11 cellular contexts compared by ENCODE assay signal in the genomic region with DNA sequence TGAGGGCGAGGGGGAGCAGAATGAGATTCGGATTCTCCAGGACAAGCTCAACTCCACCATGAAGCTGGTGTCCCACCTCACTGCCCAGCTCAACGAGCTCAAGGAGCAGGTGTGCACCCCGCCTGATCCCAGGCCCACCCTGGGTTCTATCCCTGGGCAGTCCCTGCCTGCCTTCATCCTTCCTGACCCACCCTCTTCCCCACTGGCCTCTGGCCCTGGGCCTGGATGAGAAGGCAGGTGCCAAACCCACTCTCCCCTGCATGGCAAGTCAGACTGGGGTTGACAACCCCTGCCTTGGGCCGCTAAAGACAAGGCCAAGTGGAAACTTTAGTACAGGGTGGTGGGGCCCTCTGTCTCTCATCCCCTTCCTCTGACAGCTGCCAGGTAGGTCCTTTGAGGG. TPM values are rescaled to one million over a fixed set of nuclear protein-coding genes. Genes with fewer than 3 reads are reported as not detected.
DNase-seq lines count a peak whose midpoint lies in the region; ATAC-seq, FAIRE-seq and TF ChIP-seq lines count a peak whose summit lies in the region.
"Had no signal": no experiment of that assay in that cellular context is flagged by ENCODE, and none has a peak within 500 bp of the region (broad histone marks: within the 10 kb centered on the region; RNA-seq: fewer than 3 reads in every experiment).

No MANE protein-coding gene starts in this region.

- peaks cover 7% of the 10 kb centered on the region; the same call in 1 of the 2 replicates for H3K36me3 ChIP-seq in ACC112 (ENCODE audit: insufficient read depth, low read length)
- H3K36me3 ChIP-seq in breast epithelium, result no peaks in the 10 kb centered on the region
- peaks cover 0 to 45% (median 0%) of the 10 kb centered on the region in 3 experiments for H3K36me3 ChIP-seq in naive thymus-derived CD4-positive, alpha-beta T cell (ENCODE audit: control insufficient read depth in 2 of 3, insufficient read depth in 3 of 3, low read length in 3 of 3)

- H3K4me3 Mint-ChIP-seq in HFFc6 (peak overlapping the region; percentile 48), H9 (no peak overlapping the region)
- H3K4me3 Mint-ChIP-seq in naive thymus-derived CD4-positive, alpha-beta T cell, result peak overlapping the region; percentile 66 to 86 (median 78)

- H3K9me3 Mint-ChIP-seq in HFFc6 (no peaks in the 10 kb centered on the region), H9 (no peaks in the 10 kb centered on the region)
- H3K9me3 Mint-ChIP-seq in naive thymus-derived CD4-positive, alpha-beta T cell, result no peaks in the 10 kb centered on the region

- POLR2A ChIA-PET in naive thymus-derived CD4-positive, alpha-beta T cell (lab: Charles Lee), result interaction anchor here (0.5 to 6.8 kb wide), 12 partner anchors 15 to 1187 kb away, joined by 3 to 53 read pairs (median 4); a partner anchor contains a TSS

- WGBS in H9 (ENCODE audit: extremely low coverage, insufficient read length, low lambda C conversion rate), result no CpG with 5 or more reads among the region's 5 CpGs

- CTCF ChIA-PET in naive thymus-derived CD4-positive, alpha-beta T cell (lab: Charles Lee), result interaction anchor here (0.6 to 2.4 kb wide), 7 partner anchors 11 to 465 kb away, joined by 3 to 7 read pairs (median 6); a partner anchor contains a TSS

- H3K4me3 ChIP-seq in ACC112 (ENCODE audit: low read depth, low read length), result no peak overlapping the region
- H3K4me3 ChIP-seq in breast epithelium, result no peak overlapping the region
- no peak overlapping the region for H3K4me3 ChIP-seq in naive thymus-derived CD4-positive, alpha-beta T cell (ENCODE audit: low read length)

- H2BK120ac ChIP-seq in H9 (ENCODE audit: low read depth, low read length, poor library complexity, severe bottlenecking), result no peak overlapping the region

- H3K23ac ChIP-seq in H9 (ENCODE audit: insufficient read length, low read depth, low read length), result no peak overlapping the region

- H3K4me2 ChIP-seq in H9 (ENCODE audit: insufficient read depth, insufficient read length, low read length), result no peak overlapping the region

- no peaks in the 10 kb centered on the region for H3K27me3 ChIP-seq in ACC112 (ENCODE audit: insufficient read depth, low read length)
- H3K27me3 ChIP-seq in breast epithelium, result no peaks in the 10 kb centered on the region
- H3K27me3 ChIP-seq in naive thymus-derived CD4-positive, alpha-beta T cell (ENCODE audit: control insufficient read depth in 2 of 2, insufficient read depth in 2 of 2, low read length in 2 of 2), result no peaks in the 10 kb centered on the region
- no peaks in the 10 kb centered on the region for H3K27me3 ChIP-seq in H9 (ENCODE audit: insufficient read depth, low read length)

- H3K79me1 ChIP-seq in H9 (ENCODE audit: insufficient read depth, low read depth, low read length, poor library complexity, severe bottlenecking), result no peaks in the 10 kb centered on the region

- H3K9ac ChIP-seq in H9 (ENCODE audit: extremely low read depth, insufficient read length, low read length), result no peak overlapping the region

- H3K27ac Mint-ChIP-seq in HFFc6 (peak overlapping the region; percentile 96), H9 (0 out of 7 replicates have a peak overlapping the region, but pooled peaks of 1 of the 3 experiments have one; percentile 32)
- H3K27ac Mint-ChIP-seq in naive thymus-derived CD4-positive, alpha-beta T cell, result peak overlapping the region; percentile 88 to 100 (median 96)

- H3K4me1 Mint-ChIP-seq in HFFc6 (ENCODE audit: low read depth), result peaks cover 69% of the 10 kb centered on the region
- H3K4me1 Mint-ChIP-seq in naive thymus-derived CD4-positive, alpha-beta T cell, result peaks cover 34 to 89% (median 78%) of the 10 kb centered on the region in 7 donors
- peaks cover 13 to 16% of the 10 kb centered on the region in 2 experiments for H3K4me1 Mint-ChIP-seq in H9

- H3K14ac ChIP-seq in H9 (ENCODE audit: insufficient read depth, low read length), result no peak overlapping the region

- no peak for DNase-seq in HFFc6
- DNase-seq in breast epithelium (ENCODE audit: low spot score in 2 of 2), result no peak
- DNase-seq in naive thymus-derived CD4-positive, alpha-beta T cell, result no peak
- DNase-seq in H9, result no peak
- DNase-seq in NCI-H1417 (lab: John Stamatoyannopoulos, UW), result no peak
- no peak for DNase-seq in GM19239 (ENCODE audit: insufficient read length, low spot score)
- no peak for DNase-seq in GM12892 (ENCODE audit: insufficient read length)
- DNase-seq: midbrain, NCI-H526 treated with DMSO at 0.1 percent for 48 hours had no signal

- no peak for TF ChIP-seq POLR2A in breast epithelium (IDR thresholded peaks at IDR 0.05)
- no peak for TF ChIP-seq POLR2A in GM12892 (IDR thresholded peaks at IDR 0.05; ENCODE audit: low read depth, low read length)

- H2BK20ac ChIP-seq in H9 (ENCODE audit: low read depth, low read length, poor library complexity, severe bottlenecking), result no peak overlapping the region

- no peak for TF ChIP-seq CTCF in HFFc6 (IDR thresholded peaks at IDR 0.05)
- TF ChIP-seq CTCF in breast epithelium (IDR thresholded peaks at IDR 0.05), result no peak
- TF ChIP-seq CTCF in H9 (conservative IDR thresholded peaks at IDR 0.05), result no peak

- H2AFZ ChIP-seq in ACC112 (ENCODE audit: low read length, unreplicated experiment) (no peak overlapping the region), H9 (ENCODE audit: low read length) (no peak overlapping the region)

- no peak overlapping the region for H3K56ac ChIP-seq in H9 (ENCODE audit: insufficient read length, low read depth, low read length)

- H4K20me1 ChIP-seq in H9 (ENCODE audit: control insufficient read depth, insufficient read depth, insufficient read length), result no peaks in the 10 kb centered on the region

- H2BK12ac ChIP-seq in H9 (ENCODE audit: insufficient read length, low read depth, low read length), result no peak overlapping the region

- H4K5ac ChIP-seq in H9 (ENCODE audit: insufficient read length, low read depth, low read length), result no peak overlapping the region

- H2BK5ac ChIP-seq in H9 (ENCODE audit: insufficient read length, low read length), result no peak overlapping the region

- no peak overlapping the region for H4K91ac ChIP-seq in H9 (ENCODE audit: insufficient read length, low read depth, low read length)

- H4K8ac ChIP-seq in H9 (replicated peaks; ENCODE audit: insufficient read length, low read depth, low read length), result no peak overlapping the region

- no peak overlapping the region for H3K4ac ChIP-seq in H9 (ENCODE audit: low read depth, low read length)

- H3K27ac ChIP-seq in ACC112 (ENCODE audit: low read depth, low read length), result peak overlapping the region; percentile 74
- H3K27ac ChIP-seq in breast epithelium, result peak overlapping the region; percentile 48 to 79
- H3K27ac ChIP-seq in naive thymus-derived CD4-positive, alpha-beta T cell (ENCODE audit: low read depth, low read length), result peak overlapping the region; percentile 80
- no peak overlapping the region for H3K27ac ChIP-seq in H9 (ENCODE audit: insufficient read length, low read depth, low read length)

- peaks cover 48% of the 10 kb centered on the region for H3K4me1 ChIP-seq in ACC112 (ENCODE audit: control insufficient read depth, insufficient read depth, low read length, unreplicated experiment)
- peaks cover 15 to 33% of the 10 kb centered on the region in 2 donors for H3K4me1 ChIP-seq in breast epithelium
- peaks cover 58 to 74% of the 10 kb centered on the region in 2 donors for H3K4me1 ChIP-seq in naive thymus-derived CD4-positive, alpha-beta T cell (ENCODE audit: control insufficient read depth in 2 of 2, insufficient read depth in 2 of 2, low read length in 2 of 2)
- 0 out of 2 replicates have a peak, but pooled peaks cover 3% of the 10 kb centered on the region for H3K4me1 ChIP-seq in H9 (ENCODE audit: insufficient read depth, low read length)

- no peak overlapping the region for H3K18ac ChIP-seq in H9 (ENCODE audit: insufficient read length, low read depth, low read length)

- no peak overlapping the region for H2BK15ac ChIP-seq in H9 (ENCODE audit: low read depth, low read length)

- no peaks in the 10 kb centered on the region for H3K9me3 ChIP-seq in breast epithelium
- H3K9me3 ChIP-seq in naive thymus-derived CD4-positive, alpha-beta T cell (ENCODE audit: control insufficient read depth in 2 of 3, low read length in 3 of 3), result no peaks in the 10 kb centered on the region
- no peaks in the 10 kb centered on the region for H3K9me3 ChIP-seq in H9 (ENCODE audit: control insufficient read depth, low read depth, low read length)

- no peaks in the 10 kb centered on the region for H3K23me2 ChIP-seq in H9 (ENCODE audit: insufficient read length, low read depth, low read length, poor library complexity, severe bottlenecking)

- no peak overlapping the region for H3T11ph ChIP-seq in H9 (ENCODE audit: low read length)

- intact Hi-C loops in breast epithelium (cut with DNase I; ENCODE audit: low total_unique reads), result loop anchor here (5.0 to 10.0 kb wide), 2 partner anchors 93 to 110 kb away; a partner anchor contains a TSS
- intact Hi-C loops in naive thymus-derived CD4-positive, alpha-beta T cell (cut with micrococcal nuclease), result loop anchor here in 1 of 2 donors (1.0 to 10.0 kb wide), 4 partner anchors 62 to 493 kb away; a partner anchor contains a TSS

- H3K27me3 Mint-ChIP-seq in HFFc6 (ENCODE audit: insufficient read depth) (no peaks in the 10 kb centered on the region; the same call in 1 of the 2 replicates), H9 (ENCODE audit: low read depth) (no peaks in the 10 kb centered on the region)
- no peaks in the 10 kb centered on the region for H3K27me3 Mint-ChIP-seq in naive thymus-derived CD4-positive, alpha-beta T cell

- H3K36me3 Mint-ChIP-seq in HFFc6 (ENCODE audit: low read depth), result peaks cover 25% of the 10 kb centered on the region
- peaks cover 4 to 33% (median 10%) of the 10 kb centered on the region in 5 donors for H3K36me3 Mint-ChIP-seq in naive thymus-derived CD4-positive, alpha-beta T cell
- peaks cover 30 to 92% (median 77%) of the 10 kb centered on the region in 3 experiments; a peak in 6 of 7 replicates for H3K36me3 Mint-ChIP-seq in H9 (ENCODE audit: insufficient read depth in 1 of 3, low read depth in 3 of 3)

- ATAC-seq in naive thymus-derived CD4-positive, alpha-beta T cell, result no peak

- H2AK5ac ChIP-seq in H9 (ENCODE audit: insufficient read length, low read length), result no peak overlapping the region

- FAIRE-seq in GM19239 (lab: Jason Lieb, UNC) (no peak), GM12892 (lab: Jason Lieb, UNC) (no peak)
- FAIRE-seq: GM18507 had no signal

- H3K79me2 ChIP-seq in ACC112 (ENCODE audit: control insufficient read depth, insufficient read depth, low read length, unreplicated experiment) (no peaks in the 10 kb centered on the region), H9 (ENCODE audit: insufficient read depth, low read length) (no peaks in the 10 kb centered on the region)

RNA-seq across cellular contexts. Expression of a gene that starts 16.5 kb away (rescaled TPM):
- total RNA-seq in HFFc6 (2021; fragmentation: NEBNext Ultra II Directional; extraction: Animal tissue kit (Norgen Biotek cat#: 25700)), result 100 to 1,000 TPM; 109 to 167 (median 140) TPM
- 10 to 100 TPM in 2 of 3 donors, 1 to 10 TPM in 1; 9.9 to 19.7 (median 19.6) TPM for total RNA-seq in breast epithelium
- total RNA-seq in naive thymus-derived CD4-positive, alpha-beta T cell, result 10 to 100 TPM; 15.7 to 79.8 (median 23.0) TPM
- 10 to 100 TPM; 34.1 to 50.0 TPM for polyA plus RNA-seq in naive thymus-derived CD4-positive, alpha-beta T cell
- 134 and 140 TPM in 2 replicates for total RNA-seq in H9 (2021)
- 168 TPM for polyA plus RNA-seq in GM12892 (2012; ENCODE audit: missing spikeins)

RNA-seq across cellular contexts. Expression of a gene that starts 51.7 kb away (rescaled TPM):
- under 1 TPM in 4 of 6 experiments, not detected in 2; 0.25 to 0.83 (median 0.50) TPM for total RNA-seq in HFFc6 (2021; fragmentation: NEBNext Ultra II Directional; extraction: Animal tissue kit (Norgen Biotek cat#: 25700))
- total RNA-seq in breast epithelium (1 to 10 TPM in 1 of 3 donors, under 1 TPM in 2; 0.15 to 4.2 (median 0.66) TPM), H9 (2021) (0.29 and 0.46 TPM in 2 replicates)
- total RNA-seq in naive thymus-derived CD4-positive, alpha-beta T cell, result not detected
- not detected for polyA plus RNA-seq in naive thymus-derived CD4-positive, alpha-beta T cell
- not detected for polyA plus RNA-seq in GM12892 (2012; ENCODE audit: missing spikeins)

Comparison
In these comparisons a context has a peak if more than half of its experiments do, and no peak if none do; other contexts are left out.
1. H3K4me3 Mint-ChIP-seq: peak in HFFc6 (single experiment) and naive thymus-derived CD4-positive, alpha-beta T cell (10 of 10); none in H9 (0 of 2).